In the genomic region with DNA sequence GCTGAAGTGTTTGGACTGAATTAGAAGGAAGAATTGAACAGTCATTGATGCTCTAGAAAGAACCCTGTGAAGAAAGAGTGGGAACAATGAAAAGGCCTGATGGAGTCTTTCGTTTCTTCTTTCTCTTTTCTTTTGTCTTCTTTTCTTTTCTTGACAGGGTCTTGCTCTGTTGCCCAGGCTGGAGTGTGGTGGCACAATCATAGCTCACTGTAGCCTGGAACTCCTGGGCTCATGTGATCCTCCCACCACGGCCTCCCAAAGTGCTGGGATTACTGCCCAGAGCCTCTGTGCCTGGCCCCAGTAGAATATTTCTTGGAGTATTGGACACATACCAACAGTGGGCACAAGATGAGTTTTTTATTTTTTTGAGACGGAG, we compare ENCODE assay signal across 1 cellular context.
A peak's percentile ranks its signal among the peaks of the same experiment; 100 is the strongest.
TF ChIP-seq lines count a peak whose summit lies in the region.

No MANE protein-coding gene starts in this region.

TF ChIP-seq in K562, 482 proteins besides CTCF, POLR2A, EP300 and RAD21:
- no peak for TF ChIP-seq HDAC8 (tag; IDR thresholded peaks at IDR 0.05)
- no peak for TF ChIP-seq NR4A1 (CRISPR knock-in tag; IDR thresholded peaks at IDR 0.05)
- no peak for TF ChIP-seq NR4A1 (tag; IDR thresholded peaks at IDR 0.05)
- TF ChIP-seq, protein P1, sequence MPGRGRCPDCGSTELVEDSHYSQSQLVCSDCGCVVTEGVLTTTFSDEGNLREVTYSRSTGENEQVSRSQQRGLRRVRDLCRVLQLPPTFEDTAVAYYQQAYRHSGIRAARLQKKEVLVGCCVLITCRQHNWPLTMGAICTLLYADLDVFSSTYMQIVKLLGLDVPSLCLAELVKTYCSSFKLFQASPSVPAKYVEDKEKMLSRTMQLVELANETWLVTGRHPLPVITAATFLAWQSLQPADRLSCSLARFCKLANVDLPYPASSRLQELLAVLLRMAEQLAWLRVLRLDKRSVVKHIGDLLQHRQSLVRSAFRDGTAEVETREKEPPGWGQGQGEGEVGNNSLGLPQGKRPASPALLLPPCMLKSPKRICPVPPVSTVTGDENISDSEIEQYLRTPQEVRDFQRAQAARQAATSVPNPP (IDR thresholded peaks at IDR 0.05; ENCODE audit: borderline replicate concordance, insufficient read depth, insufficient read length), result no peak
- TF ChIP-seq SRSF7 (optimal IDR thresholded peaks at IDR 0.05; ENCODE audit: low read depth, low read length), result no peak
- no peak for TF ChIP-seq BCL6 (CRISPR knock-in tag; IDR thresholded peaks at IDR 0.05)
- TF ChIP-seq ZNF717 (CRISPR knock-in tag; IDR thresholded peaks at IDR 0.05), result no peak
- TF ChIP-seq BDP1 (IDR thresholded peaks at IDR 0.05; ENCODE audit: insufficient read depth, insufficient read length), result no peak
- peak; percentile 47 for TF ChIP-seq RBM25 (IDR thresholded peaks at IDR 0.05; ENCODE audit: low read depth, low read length, severe bottlenecking)
- TF ChIP-seq TBP (optimal IDR thresholded peaks at IDR 0.05; ENCODE audit: low read depth, low read length), result no peak
- TF ChIP-seq, protein P2, sequence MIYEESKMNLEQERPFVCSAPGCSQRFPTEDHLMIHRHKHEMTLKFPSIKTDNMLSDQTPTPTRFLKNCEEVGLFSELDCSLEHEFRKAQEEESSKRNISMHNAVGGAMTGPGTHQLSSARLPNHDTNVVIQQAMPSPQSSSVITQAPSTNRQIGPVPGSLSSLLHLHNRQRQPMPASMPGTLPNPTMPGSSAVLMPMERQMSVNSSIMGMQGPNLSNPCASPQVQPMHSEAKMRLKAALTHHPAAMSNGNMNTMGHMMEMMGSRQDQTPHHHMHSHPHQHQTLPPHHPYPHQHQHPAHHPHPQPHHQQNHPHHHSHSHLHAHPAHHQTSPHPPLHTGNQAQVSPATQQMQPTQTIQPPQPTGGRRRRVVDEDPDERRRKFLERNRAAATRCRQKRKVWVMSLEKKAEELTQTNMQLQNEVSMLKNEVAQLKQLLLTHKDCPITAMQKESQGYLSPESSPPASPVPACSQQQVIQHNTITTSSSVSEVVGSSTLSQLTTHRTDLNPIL (CRISPR knock-in tag; IDR thresholded peaks at IDR 0.05), result no peak
- TF ChIP-seq U2AF1 (optimal IDR thresholded peaks at IDR 0.05; ENCODE audit: low read depth, low read length), result no peak
- no peak for TF ChIP-seq HOXB6 (CRISPR knock-in tag; IDR thresholded peaks at IDR 0.05; ENCODE audit: borderline replicate concordance)
- TF ChIP-seq NCOA1 (IDR thresholded peaks at IDR 0.05; ENCODE audit: low read depth), result no peak
- no peak for TF ChIP-seq PCBP1 (IDR thresholded peaks at IDR 0.05; ENCODE audit: low read depth, low read length, poor library complexity, severe bottlenecking)
- TF ChIP-seq SRF (CRISPR knock-in tag; IDR thresholded peaks at IDR 0.05), result no peak
- TF ChIP-seq MECOM (CRISPR knock-in tag; IDR thresholded peaks at IDR 0.05), result no peak
- peak; percentile 90 for TF ChIP-seq ZNF121 (CRISPR knock-in tag; conservative IDR thresholded peaks at IDR 0.05)
- TF ChIP-seq, protein P3, sequence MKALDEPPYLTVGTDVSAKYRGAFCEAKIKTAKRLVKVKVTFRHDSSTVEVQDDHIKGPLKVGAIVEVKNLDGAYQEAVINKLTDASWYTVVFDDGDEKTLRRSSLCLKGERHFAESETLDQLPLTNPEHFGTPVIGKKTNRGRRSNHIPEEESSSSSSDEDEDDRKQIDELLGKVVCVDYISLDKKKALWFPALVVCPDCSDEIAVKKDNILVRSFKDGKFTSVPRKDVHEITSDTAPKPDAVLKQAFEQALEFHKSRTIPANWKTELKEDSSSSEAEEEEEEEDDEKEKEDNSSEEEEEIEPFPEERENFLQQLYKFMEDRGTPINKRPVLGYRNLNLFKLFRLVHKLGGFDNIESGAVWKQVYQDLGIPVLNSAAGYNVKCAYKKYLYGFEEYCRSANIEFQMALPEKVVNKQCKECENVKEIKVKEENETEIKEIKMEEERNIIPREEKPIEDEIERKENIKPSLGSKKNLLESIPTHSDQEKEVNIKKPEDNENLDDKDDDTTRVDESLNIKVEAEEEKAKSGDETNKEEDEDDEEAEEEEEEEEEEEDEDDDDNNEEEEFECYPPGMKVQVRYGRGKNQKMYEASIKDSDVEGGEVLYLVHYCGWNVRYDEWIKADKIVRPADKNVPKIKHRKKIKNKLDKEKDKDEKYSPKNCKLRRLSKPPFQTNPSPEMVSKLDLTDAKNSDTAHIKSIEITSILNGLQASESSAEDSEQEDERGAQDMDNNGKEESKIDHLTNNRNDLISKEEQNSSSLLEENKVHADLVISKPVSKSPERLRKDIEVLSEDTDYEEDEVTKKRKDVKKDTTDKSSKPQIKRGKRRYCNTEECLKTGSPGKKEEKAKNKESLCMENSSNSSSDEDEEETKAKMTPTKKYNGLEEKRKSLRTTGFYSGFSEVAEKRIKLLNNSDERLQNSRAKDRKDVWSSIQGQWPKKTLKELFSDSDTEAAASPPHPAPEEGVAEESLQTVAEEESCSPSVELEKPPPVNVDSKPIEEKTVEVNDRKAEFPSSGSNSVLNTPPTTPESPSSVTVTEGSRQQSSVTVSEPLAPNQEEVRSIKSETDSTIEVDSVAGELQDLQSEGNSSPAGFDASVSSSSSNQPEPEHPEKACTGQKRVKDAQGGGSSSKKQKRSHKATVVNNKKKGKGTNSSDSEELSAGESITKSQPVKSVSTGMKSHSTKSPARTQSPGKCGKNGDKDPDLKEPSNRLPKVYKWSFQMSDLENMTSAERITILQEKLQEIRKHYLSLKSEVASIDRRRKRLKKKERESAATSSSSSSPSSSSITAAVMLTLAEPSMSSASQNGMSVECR (CRISPR knock-in tag; IDR thresholded peaks at IDR 0.05), result peak; percentile 29; the same call in 1 of the 2 replicates
- TF ChIP-seq SRSF9 (IDR thresholded peaks at IDR 0.05; ENCODE audit: borderline replicate concordance, low read depth, low read length), result no peak
